Comparison of ENCODE assay signal across 1 cellular context in genomic region chr3:52532838-52533622, GRCh38.
TF ChIP-seq lines count a peak whose summit lies in the region.

No MANE protein-coding gene starts in this region.

TF ChIP-seq in K562, 482 proteins besides CTCF, POLR2A, EP300 and RAD21 (continued from another document and continues in another):
- TF ChIP-seq ZNF639 (CRISPR knock-in tag; conservative IDR thresholded peaks at IDR 0.05 in 1 of 2, IDR thresholded peaks at IDR 0.05 in 1 of 2) (no peak), ESRRB (CRISPR knock-in tag; IDR thresholded peaks at IDR 0.05; ENCODE audit: borderline replicate concordance) (no peak), GABPB1 (CRISPR knock-in tag; IDR thresholded peaks at IDR 0.05) (peak; percentile 58; the same call in 1 of the 2 replicates), ID3 (CRISPR knock-in tag; IDR thresholded peaks at IDR 0.05) (no peak), ID3 (tag; IDR thresholded peaks at IDR 0.05) (no peak), ZBTB9 (CRISPR knock-in tag; IDR thresholded peaks at IDR 0.05) (no peak), ARID4B (CRISPR knock-in tag; IDR thresholded peaks at IDR 0.05) (no peak), CBX5 (IDR thresholded peaks at IDR 0.05; ENCODE audit: borderline replicate concordance, low read depth) (no peak), KDM1A (IDR thresholded peaks at IDR 0.05) (no peak), TFAP4 (CRISPR knock-in tag; IDR thresholded peaks at IDR 0.05; ENCODE audit: borderline replicate concordance) (peak; percentile 17; the same call in 1 of the 2 replicates), TBP (optimal IDR thresholded peaks at IDR 0.05; ENCODE audit: low read depth, low read length) (peak; percentile 46), PHB2 (IDR thresholded peaks at IDR 0.05; ENCODE audit: low read depth) (no peak), E4F1 (CRISPR knock-in tag; IDR thresholded peaks at IDR 0.05; ENCODE audit: borderline replicate concordance) (no peak), RERE (CRISPR knock-in tag; IDR thresholded peaks at IDR 0.05; ENCODE audit: borderline replicate concordance) (no peak), AFF4 (CRISPR knock-in tag; IDR thresholded peaks at IDR 0.05) (0 out of 2 replicates have a peak, but pooled peaks have one; percentile 31), CLOCK (CRISPR knock-in tag; IDR thresholded peaks at IDR 0.05; ENCODE audit: borderline replicate concordance) (no peak), ZNF347 (CRISPR knock-in tag; IDR thresholded peaks at IDR 0.05; ENCODE audit: low read depth) (no peak), MLLT1 (IDR thresholded peaks at IDR 0.05) (0 out of 4 replicates have a peak, but pooled peaks of 1 of the 2 experiments have one; percentile 36), SETDB1 (IDR thresholded peaks at IDR 0.05; ENCODE audit: low read length) (no peak), RUNX1 (IDR thresholded peaks at IDR 0.05; ENCODE audit: low read depth) (no peak), ZNF408 (CRISPR knock-in tag; IDR thresholded peaks at IDR 0.05; ENCODE audit: low read depth) (no peak), FIP1L1 (IDR thresholded peaks at IDR 0.05; ENCODE audit: low read depth, low read length, poor library complexity, severe bottlenecking) (peak; percentile 39), NFYB (IDR thresholded peaks at IDR 0.05; ENCODE audit: extremely low read depth, insufficient read length) (no peak), CBX2 (IDR thresholded peaks at IDR 0.05; ENCODE audit: insufficient read depth, low read length, poor library complexity, severe bottlenecking) (no peak), BHLHE40 (IDR thresholded peaks at IDR 0.05; ENCODE audit: low read length) (no peak), SMARCA4 (IDR thresholded peaks at IDR 0.05) (0 out of 2 replicates have a peak, but pooled peaks have one; percentile 9)
